6 cellular contexts compared by ENCODE assay signal in genomic region chr6:169702640-169703246, GRCh38. TPM values are rescaled to one million over a fixed set of nuclear protein-coding genes. Genes with fewer than 3 reads are reported as not detected.
DNase-seq lines count a peak whose midpoint lies in the region; ATAC-seq lines count a peak whose summit lies in the region.

No MANE protein-coding gene starts in this region.

- no peaks in the 10 kb centered on the region for H3K9me3 ChIP-seq in mononuclear cell (ENCODE audit: low read depth, low read length)

- peak overlapping the region; percentile 95 to 96 for H3K27ac Mint-ChIP-seq in activated naive CD4-positive, alpha-beta T cell treated with anti-CD3 and anti-CD28 coated beads, Interleukin-2, amount 50 U/mL, for 72 hours

- peaks cover 13 to 25% of the 10 kb centered on the region in 2 donors for H3K36me3 Mint-ChIP-seq in activated naive CD4-positive, alpha-beta T cell treated with anti-CD3 and anti-CD28 coated beads, Interleukin-2, amount 50 U/mL, for 72 hours

- peak overlapping the region; percentile 84 for H3K4me3 ChIP-seq in Jurkat, Clone E6-1 (ENCODE audit: low read length)
- peak overlapping the region; percentile 71 for H3K4me3 ChIP-seq in mononuclear cell (ENCODE audit: low read length)

- ATAC-seq in activated naive CD4-positive, alpha-beta T cell treated with anti-CD3 and anti-CD28 coated beads, Interleukin-2, amount 50 U/mL, for 72 hours = peak in 1 of 2 donors; percentile 4

- peaks cover 35% of the 10 kb centered on the region for H3K4me1 ChIP-seq in mononuclear cell (ENCODE audit: insufficient read depth, low read length)

- DNase-seq in NCI-H524 (lab: John Stamatoyannopoulos, UW) = peak; percentile 14 to 64
- no peak for DNase-seq in NCI-H524 treated with DMSO at 0.1 percent for 48 hours (lab: John Stamatoyannopoulos, UW)
- DNase-seq in Jurkat, Clone E6-1 (ENCODE audit: low read depth, low spot score) = no peak
- DNase-seq in activated naive CD4-positive, alpha-beta T cell treated with anti-CD3 and anti-CD28 coated beads, Interleukin-2, amount 50 U/mL, for 72 hours (ENCODE audit: low spot score in 2 of 2) = peak; percentile 50 to 70
- no peak for DNase-seq in NCI-H1436 treated with DMSO at 0.1 percent for 48 hours (lab: John Stamatoyannopoulos, UW)

- H3K9me3 Mint-ChIP-seq in activated naive CD4-positive, alpha-beta T cell treated with anti-CD3 and anti-CD28 coated beads, Interleukin-2, amount 50 U/mL, for 72 hours = no peaks in the 10 kb centered on the region

- no peaks in the 10 kb centered on the region for H3K27me3 ChIP-seq in mononuclear cell (ENCODE audit: insufficient read depth, low read length)

RNA-seq across cellular contexts. Expression of gene C6orf120, which starts 0.8 kb away (rescaled TPM):
- 11.3 TPM for polyA plus RNA-seq in Jurkat, Clone E6-1 (2012; ENCODE audit: insufficient read depth, insufficient read length)
- 10 to 100 TPM in 1 of 2 donors, 1 to 10 TPM in 1; 8.9 to 13.9 TPM for total RNA-seq in activated naive CD4-positive, alpha-beta T cell treated with anti-CD3 and anti-CD28 coated beads, Interleukin-2, amount 50 U/mL, for 72 hours
- 25.7 TPM for total RNA-seq in mononuclear cell

RNA-seq across cellular contexts. Expression of gene WDR27, which starts 0.9 kb away (rescaled TPM):
- polyA plus RNA-seq in Jurkat, Clone E6-1 (2012; ENCODE audit: insufficient read depth, insufficient read length) = 25.0 TPM
- total RNA-seq in activated naive CD4-positive, alpha-beta T cell treated with anti-CD3 and anti-CD28 coated beads, Interleukin-2, amount 50 U/mL, for 72 hours = 10 to 100 TPM; 28.9 to 48.1 TPM
- 8.3 TPM for total RNA-seq in mononuclear cell

RNA-seq across cellular contexts. Expression of gene PHF10, which starts 21.6 kb away (rescaled TPM):
- polyA plus RNA-seq in Jurkat, Clone E6-1 (2012; ENCODE audit: insufficient read depth, insufficient read length) = 69.0 TPM
- total RNA-seq in activated naive CD4-positive, alpha-beta T cell treated with anti-CD3 and anti-CD28 coated beads, Interleukin-2, amount 50 U/mL, for 72 hours = 10 to 100 TPM; 79.9 to 90.3 TPM
- total RNA-seq in mononuclear cell = 64.5 TPM

RNA-seq across cellular contexts. Expression of gene DYNLT2, which starts 48.6 kb away (rescaled TPM):
- polyA plus RNA-seq in Jurkat, Clone E6-1 (2012; ENCODE audit: insufficient read depth, insufficient read length) = 5.6 TPM
- 1 to 10 TPM; 2.3 to 2.6 TPM for total RNA-seq in activated naive CD4-positive, alpha-beta T cell treated with anti-CD3 and anti-CD28 coated beads, Interleukin-2, amount 50 U/mL, for 72 hours
- 7.2 TPM for total RNA-seq in mononuclear cell

RNA-seq across cellular contexts. Expression of gene ERMARD, which starts 48.7 kb away (rescaled TPM):
- polyA plus RNA-seq in Jurkat, Clone E6-1 (2012; ENCODE audit: insufficient read depth, insufficient read length) = 18.6 TPM
- total RNA-seq in activated naive CD4-positive, alpha-beta T cell treated with anti-CD3 and anti-CD28 coated beads, Interleukin-2, amount 50 U/mL, for 72 hours = 10 to 100 TPM; 15.2 to 35.5 TPM
- 10.9 TPM for total RNA-seq in mononuclear cell

Comparison
In these comparisons a context has a peak if more than half of its experiments do, and no peak if none do; other contexts are left out.
1. DNase-seq: peak in NCI-H524 (2 of 2) and activated naive CD4-positive, alpha-beta T cell treated with anti-CD3 and anti-CD28 coated beads, Interleukin-2, amount 50 U/mL, for 72 hours (2 of 2); none in NCI-H524 treated with DMSO at 0.1 percent for 48 hours (single experiment), Jurkat, Clone E6-1 (single experiment) and NCI-H1436 treated with DMSO at 0.1 percent for 48 hours (single experiment).